ENCODE assay signal across 25 cellular contexts in the genomic region with DNA sequence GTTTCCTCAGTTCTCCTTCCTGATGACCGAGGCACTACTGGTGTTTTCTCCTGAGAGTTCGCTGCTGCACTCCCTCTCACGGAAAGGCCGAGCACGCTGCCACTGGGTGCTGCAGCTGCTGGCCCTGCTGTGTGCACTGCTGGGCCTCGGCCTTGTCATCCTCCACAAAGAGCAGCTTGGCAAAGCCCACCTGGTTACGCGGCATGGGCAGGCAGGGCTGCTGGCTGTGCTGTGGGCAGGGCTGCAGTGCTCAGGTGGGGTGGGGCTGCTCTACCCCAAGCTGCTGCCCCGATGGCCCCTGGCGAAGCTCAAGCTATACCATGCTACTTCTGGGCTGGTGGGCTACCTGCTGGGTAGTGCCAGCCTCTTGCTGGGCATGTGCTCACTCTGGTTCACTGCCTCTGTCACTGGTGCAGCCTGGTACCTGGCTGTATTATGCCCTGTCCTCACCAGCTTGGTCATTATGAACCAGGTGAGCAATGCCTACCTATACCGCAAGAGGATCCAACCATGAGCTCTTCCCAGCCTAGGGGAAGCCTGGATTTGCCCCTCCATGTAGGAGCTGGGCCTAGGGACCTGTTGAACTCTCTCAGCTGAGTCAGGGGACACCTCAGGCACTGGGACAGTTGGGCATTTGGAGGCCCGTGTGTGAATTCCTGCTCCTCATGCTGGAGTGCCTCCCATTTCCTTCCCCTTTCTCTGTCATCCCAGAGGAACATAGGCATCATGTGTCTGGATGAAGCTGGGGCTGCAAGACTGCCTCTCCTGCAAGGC. TPM values are rescaled to one million over a fixed set of nuclear protein-coding genes. Genes with fewer than 3 reads are reported as not detected.
DNase-seq lines count a peak whose midpoint lies in the region; FAIRE-seq and TF ChIP-seq lines count a peak whose summit lies in the region.
"Had no signal": no experiment of that assay in that cellular context is flagged by ENCODE, and none has a peak within 500 bp of the region (broad histone marks: within the 10 kb centered on the region; RNA-seq: fewer than 3 reads in every experiment).

No MANE protein-coding gene starts in this region.

- no peak for FAIRE-seq in GM12891 (lab: Jason Lieb, UNC)
- FAIRE-seq: GM18507, H54, urothelium cell line had no signal

- peak overlapping the region; percentile 42 for H3K27ac Mint-ChIP-seq in activated naive CD8-positive, alpha-beta T cell treated with anti-CD3 and anti-CD28 coated beads for 36 hours
- H3K27ac Mint-ChIP-seq in nephron, result no peak overlapping the region

- H3K9me3 Mint-ChIP-seq in activated naive CD8-positive, alpha-beta T cell treated with anti-CD3 and anti-CD28 coated beads for 36 hours, result no peaks in the 10 kb centered on the region
- H3K9me3 Mint-ChIP-seq in nephron, result no peaks in the 10 kb centered on the region
- H3K9me3 Mint-ChIP-seq: activated naive CD8-positive, alpha-beta T cell treated with anti-CD3 and anti-CD28 coated beads, Interleukin-2, amount 10 ng/mL, durations not matched to agents 7 days and 5 days; CD8-positive, alpha-beta memory T cell; T-helper 1 cell treated with Interleukin-12 subunit alpha and Interleukin-12 subunit beta and Interleukin-4 antibody, amounts not matched to agents 30 μg/mL and 1 μg/mL, for 36 hours had no signal

- H3K36me3 ChIP-seq in ACC112 (ENCODE audit: insufficient read depth, low read length), result no peaks in the 10 kb centered on the region
- H3K36me3 ChIP-seq: ovary had no signal

- H3K79me2 ChIP-seq in ACC112 (ENCODE audit: control insufficient read depth, insufficient read depth, low read length, unreplicated experiment), result peaks cover 62% of the 10 kb centered on the region

- 0 out of 2 replicates have a peak, but pooled peaks have one; percentile 13 for TF ChIP-seq POLR2A in GM12891 (IDR thresholded peaks at IDR 0.05; ENCODE audit: low read depth, low read length)

- peaks cover 41% of the 10 kb centered on the region for H3K4me1 ChIP-seq in ACC112 (ENCODE audit: control insufficient read depth, insufficient read depth, low read length, unreplicated experiment)

- peaks cover 60% of the 10 kb centered on the region for H3K4me1 Mint-ChIP-seq in activated naive CD8-positive, alpha-beta T cell treated with anti-CD3 and anti-CD28 coated beads for 36 hours
- H3K4me1 Mint-ChIP-seq in nephron, result peaks cover 41% of the 10 kb centered on the region

- H3K4me3 Mint-ChIP-seq in activated naive CD8-positive, alpha-beta T cell treated with anti-CD3 and anti-CD28 coated beads for 36 hours, result no peak overlapping the region
- H3K4me3 Mint-ChIP-seq in nephron, result peak overlapping the region; percentile 27 to 71 (median 61)
- H3K4me3 Mint-ChIP-seq: activated naive CD8-positive, alpha-beta T cell treated with anti-CD3 and anti-CD28 coated beads, Interleukin-2, amount 10 ng/mL, durations not matched to agents 7 days and 5 days had no signal

- no peak for DNase-seq in GM12891 (ENCODE audit: insufficient read length, low spot score)
- DNase-seq in activated naive CD8-positive, alpha-beta T cell treated with anti-CD3 and anti-CD28 coated beads for 36 hours, result no peak
- no peak for DNase-seq in posterior vena cava (ENCODE audit: low spot score)
- no peak for DNase-seq in activated CD4-positive, alpha-beta T cell treated with anti-CD3 and anti-CD28 coated beads for 1 hour
- no peak for DNase-seq in NCI-H1048 (lab: John Stamatoyannopoulos, UW)
- DNase-seq: activated CD4-positive, alpha-beta T cell treated with anti-CD3 and anti-CD28 coated beads, Interleukin-2, amount 50 U/mL, for 1 hour; activated CD8-positive, alpha-beta memory T cell treated with anti-CD3 and anti-CD28 coated beads, Interleukin-2, amount 50 U/mL, for 48 hours; activated effector memory CD4-positive, alpha-beta T cell treated with Interleukin-2 at 50 U/mL for 16 hours; activated naive CD8-positive, alpha-beta T cell treated with anti-CD3 and anti-CD28 coated beads, Interleukin-2, amount 10 ng/mL, durations not matched to agents 7 days and 5 days; CD8-positive, alpha-beta memory T cell; effector CD8-positive, alpha-beta T cell; heart left ventricle; mesendoderm; NCI-H1092; NCI-H187; NCI-H526 treated with DMSO at 0.1 percent for 48 hours; ovary had no signal

- intact Hi-C loops in posterior vena cava (cut with DNase I), result no loop called here

- H3K27ac ChIP-seq in ACC112 (ENCODE audit: low read depth, low read length), result peak overlapping the region; percentile 21
- H3K27ac ChIP-seq: heart left ventricle, HL-60, ovary, SJSA1 had no signal

- peaks cover 17% of the 10 kb centered on the region for H3K36me3 Mint-ChIP-seq in activated naive CD8-positive, alpha-beta T cell treated with anti-CD3 and anti-CD28 coated beads for 36 hours
- H3K36me3 Mint-ChIP-seq in nephron (ENCODE audit: low read depth), result peaks cover 18% of the 10 kb centered on the region

- no peak overlapping the region for H3K4me3 ChIP-seq in ACC112 (ENCODE audit: low read depth, low read length)
- H3K4me3 ChIP-seq: heart left ventricle, ovary, SJSA1 had no signal

- no peak overlapping the region for H2AFZ ChIP-seq in ACC112 (ENCODE audit: low read length, unreplicated experiment)

- no peaks in the 10 kb centered on the region for H3K27me3 Mint-ChIP-seq in activated naive CD8-positive, alpha-beta T cell treated with anti-CD3 and anti-CD28 coated beads for 36 hours
- no peaks in the 10 kb centered on the region for H3K27me3 Mint-ChIP-seq in nephron (ENCODE audit: low read depth)
- H3K27me3 Mint-ChIP-seq: activated naive CD8-positive, alpha-beta T cell treated with anti-CD3 and anti-CD28 coated beads, Interleukin-2, amount 10 ng/mL, durations not matched to agents 7 days and 5 days; CD8-positive, alpha-beta memory T cell had no signal

- no peak for TF ChIP-seq CTCF in nephron (IDR thresholded peaks at IDR 0.05; ENCODE audit: unreplicated experiment in 3 of 3)

- no peaks in the 10 kb centered on the region for H3K27me3 ChIP-seq in ACC112 (ENCODE audit: insufficient read depth, low read length)
- H3K27me3 ChIP-seq: heart left ventricle, ovary, SJSA1 had no signal

TF ChIP-seq in GM12891, 5 proteins besides CTCF, POLR2A, EP300 and RAD21:
- TF ChIP-seq TAF1 (IDR thresholded peaks at IDR 0.05; ENCODE audit: low read depth, low read length) (no peak), PAX5 (IDR thresholded peaks at IDR 0.05; ENCODE audit: insufficient read depth, low read length, severe bottlenecking) (no peak), POU2F2 (IDR thresholded peaks at IDR 0.05; ENCODE audit: low read depth, low read length) (no peak), SPI1 (IDR thresholded peaks at IDR 0.05; ENCODE audit: low read depth, low read length) (no peak), POLR2AphosphoS5 (IDR thresholded peaks at IDR 0.05; ENCODE audit: low read depth, low read length) (peak; percentile 48; the same call in 1 of the 2 replicates)

RNA-seq across cellular contexts. Expression of a gene that starts 2.8 kb away (rescaled TPM):
- 14.5 TPM for polyA plus RNA-seq in GM12891 (2012; ENCODE audit: low read depth, missing spikeins)
- total RNA-seq in activated naive CD8-positive, alpha-beta T cell treated with anti-CD3 and anti-CD28 coated beads for 36 hours, result 10 to 100 TPM; 19.4 to 19.5 TPM
- total RNA-seq in posterior vena cava, result 10 to 100 TPM in 1 of 2 donors, 1 to 10 TPM in 1; 7.9 to 10.5 TPM

RNA-seq across cellular contexts. Expression of a gene that starts 2.8 kb away (rescaled TPM):
- 21.8 TPM for polyA plus RNA-seq in GM12891 (2012; ENCODE audit: low read depth, missing spikeins)
- 10 to 100 TPM; 41.1 to 43.8 TPM for total RNA-seq in activated naive CD8-positive, alpha-beta T cell treated with anti-CD3 and anti-CD28 coated beads for 36 hours
- 10 to 100 TPM; 10.6 to 17.4 TPM for total RNA-seq in posterior vena cava

RNA-seq across cellular contexts. Expression of a gene that starts 5.9 kb away (rescaled TPM):
- 9.6 TPM for polyA plus RNA-seq in GM12891 (2012; ENCODE audit: low read depth, missing spikeins)
- total RNA-seq in activated naive CD8-positive, alpha-beta T cell treated with anti-CD3 and anti-CD28 coated beads for 36 hours, result 10 to 100 TPM; 19.0 to 20.2 TPM
- 10 to 100 TPM; 29.3 TPM for total RNA-seq in posterior vena cava

RNA-seq across cellular contexts. Expression of a gene that starts 7.9 kb away (rescaled TPM):
- polyA plus RNA-seq in GM12891 (2012; ENCODE audit: low read depth, missing spikeins), result 0.18 TPM
- under 1 TPM; 0.39 to 0.74 TPM for total RNA-seq in activated naive CD8-positive, alpha-beta T cell treated with anti-CD3 and anti-CD28 coated beads for 36 hours
- total RNA-seq in posterior vena cava, result under 1 TPM; 0.23 to 0.24 TPM

RNA-seq across cellular contexts. Expression of a gene that starts 12.8 kb away (rescaled TPM):
- 29.0 TPM for polyA plus RNA-seq in GM12891 (2012; ENCODE audit: low read depth, missing spikeins)
- total RNA-seq in activated naive CD8-positive, alpha-beta T cell treated with anti-CD3 and anti-CD28 coated beads for 36 hours, result 10 to 100 TPM; 51.7 to 53.7 TPM
- total RNA-seq in posterior vena cava, result 10 to 100 TPM; 31.3 to 40.3 TPM
